In genomic region chr21:44873356-44874239, GRCh38 we compare ENCODE assay signal across 8 cellular contexts. TPM values are rescaled to one million over a fixed set of nuclear protein-coding genes. Genes with fewer than 3 reads are reported as not detected.
DNase-seq lines count a peak whose midpoint lies in the region; ATAC-seq and TF ChIP-seq lines count a peak whose summit lies in the region.

Gene PTTG1IP (minus strand): TSS chr21:44873690. CDS start chr21:44873616, 74 bp downstream.

- intact Hi-C loops in head of caudate nucleus (cut with DNase I), result loop anchor here (2.0 to 10.0 kb wide), 3 partner anchors 51 to 73 kb away; partner anchors contain the start of genes ITGB2, SUMO3 and UBE2G2

- H3K4me2 ChIP-seq in SU-DHL-6 (ENCODE audit: low read depth, low read length, poor library complexity, severe bottlenecking), result peak within 1 kb of the TSS; percentile 72

- H3K36me3 ChIP-seq in SU-DHL-6 (ENCODE audit: low read length), result no peaks in the 10 kb centered on the region
- H3K36me3 ChIP-seq in thoracic aorta, result no peaks in the 10 kb centered on the region

- H3K27ac ChIP-seq in SU-DHL-6 (ENCODE audit: low read depth, low read length), result no peak within 1 kb of the TSS
- peak within 1 kb of the TSS; percentile 98 for H3K27ac ChIP-seq in thoracic aorta

- TF ChIP-seq CTCF in GM12865 (IDR thresholded peaks at IDR 0.05; ENCODE audit: insufficient read depth, low read depth, low read length, missing control alignments) (no peak), SU-DHL-6 (IDR thresholded peaks at IDR 0.05; ENCODE audit: insufficient read depth, low read length, poor library complexity, severe bottlenecking) (no peak), osteocyte (IDR thresholded peaks at IDR 0.05) (no peak), thoracic aorta (IDR thresholded peaks at IDR 0.05) (no peak)

- H3K9me3 ChIP-seq in SU-DHL-6 (ENCODE audit: insufficient read depth, low read length), result no peaks in the 10 kb centered on the region
- H3K9me3 ChIP-seq in thoracic aorta, result no peaks in the 10 kb centered on the region

- H3K9ac ChIP-seq in SU-DHL-6 (ENCODE audit: low read length), result peak within 1 kb of the TSS; percentile 63

- H3K27me3 ChIP-seq in SU-DHL-6 (ENCODE audit: low read length) (no peaks in the 10 kb centered on the region), thoracic aorta (replicated peaks; ENCODE audit: insufficient read depth) (no peaks in the 10 kb centered on the region)

- ATAC-seq in HG02759 (IDR thresholded peaks at IDR 0.05; ENCODE audit: unreplicated experiment) (peak; percentile 78), thoracic aorta (ENCODE audit: insufficient number of reproducible peaks, low FRiP score, low read depth) (peak; percentile 69)
- peak; percentile 80 for ATAC-seq in activated naive CD8-positive, alpha-beta T cell treated with anti-CD3 and anti-CD28 coated beads, Interleukin-2, amount 10 ng/mL, durations not matched to agents 7 days and 5 days (ENCODE audit: low read depth)

- H3K9me3 Mint-ChIP-seq in activated naive CD8-positive, alpha-beta T cell treated with anti-CD3 and anti-CD28 coated beads, Interleukin-2, amount 10 ng/mL, durations not matched to agents 7 days and 5 days, result no peaks in the 10 kb centered on the region
- no peaks in the 10 kb centered on the region for H3K9me3 Mint-ChIP-seq in osteocyte (ENCODE audit: unreplicated experiment)

- H3K4me1 ChIP-seq in thoracic aorta (ENCODE audit: control insufficient read depth in 1 of 2, low read depth in 2 of 2), result peaks cover 35 to 47% of the 10 kb centered on the region in 2 donors

- peaks cover 7% of the 10 kb centered on the region for H3K27me3 Mint-ChIP-seq in activated naive CD8-positive, alpha-beta T cell treated with anti-CD3 and anti-CD28 coated beads, Interleukin-2, amount 10 ng/mL, durations not matched to agents 7 days and 5 days
- no peaks in the 10 kb centered on the region for H3K27me3 Mint-ChIP-seq in osteocyte (ENCODE audit: unreplicated experiment)

- DNase-seq in GM12865 (ENCODE audit: low read depth), result peak; percentile 99
- peak; percentile 99 for DNase-seq in NCI-H1417 (lab: John Stamatoyannopoulos, UW)
- peak; percentile 100 for DNase-seq in activated naive CD8-positive, alpha-beta T cell treated with anti-CD3 and anti-CD28 coated beads, Interleukin-2, amount 10 ng/mL, durations not matched to agents 7 days and 5 days
- peak; percentile 88 to 99 (median 97) for DNase-seq in head of caudate nucleus
- DNase-seq in osteocyte (ENCODE audit: extremely low spot score, unreplicated experiment), result peak; percentile 100
- DNase-seq in thoracic aorta (ENCODE audit: low spot score), result peak; percentile 93

- H3K4me3 Mint-ChIP-seq in activated naive CD8-positive, alpha-beta T cell treated with anti-CD3 and anti-CD28 coated beads, Interleukin-2, amount 10 ng/mL, durations not matched to agents 7 days and 5 days, result peak within 1 kb of the TSS; percentile 97
- peak within 1 kb of the TSS; percentile 93 for H3K4me3 Mint-ChIP-seq in osteocyte (ENCODE audit: unreplicated experiment)

- no peaks in the 10 kb centered on the region for H3F3A ChIP-seq in SU-DHL-6 (ENCODE audit: insufficient read depth)

- no peaks in the 10 kb centered on the region for H3K9me2 ChIP-seq in SU-DHL-6 (replicated peaks; ENCODE audit: insufficient read depth, low read length)

- peaks cover 7% of the 10 kb centered on the region for H3K36me3 Mint-ChIP-seq in activated naive CD8-positive, alpha-beta T cell treated with anti-CD3 and anti-CD28 coated beads, Interleukin-2, amount 10 ng/mL, durations not matched to agents 7 days and 5 days
- H3K36me3 Mint-ChIP-seq in osteocyte (ENCODE audit: unreplicated experiment), result no peaks in the 10 kb centered on the region

- H4K20me1 ChIP-seq in SU-DHL-6 (ENCODE audit: low read depth, low read length), result peaks cover 19% of the 10 kb centered on the region; the same call in 1 of the 2 replicates

- H3K79me2 ChIP-seq in SU-DHL-6 (ENCODE audit: insufficient read depth, low read length), result peaks cover 40% of the 10 kb centered on the region; the same call in 1 of the 2 replicates

- POLR2A ChIA-PET in activated naive CD8-positive, alpha-beta T cell treated with anti-CD3 and anti-CD28 coated beads, Interleukin-2, amount 10 ng/mL, durations not matched to agents 7 days and 5 days (lab: Charles Lee), result interaction anchor here (0.6 to 6.1 kb wide), 19 partner anchors 9 to 414 kb away, joined by 3 to 34 read pairs (median 4); partner anchors contain the start of genes ITGB2, KRTAP12-3, POFUT2 and SUMO3

- H3K27ac Mint-ChIP-seq in activated naive CD8-positive, alpha-beta T cell treated with anti-CD3 and anti-CD28 coated beads, Interleukin-2, amount 10 ng/mL, durations not matched to agents 7 days and 5 days, result peak within 1 kb of the TSS; percentile 96
- H3K27ac Mint-ChIP-seq in osteocyte (ENCODE audit: unreplicated experiment), result peak within 1 kb of the TSS; percentile 92

- peaks cover 44% of the 10 kb centered on the region for H3K4me1 Mint-ChIP-seq in activated naive CD8-positive, alpha-beta T cell treated with anti-CD3 and anti-CD28 coated beads, Interleukin-2, amount 10 ng/mL, durations not matched to agents 7 days and 5 days
- peaks cover 57% of the 10 kb centered on the region for H3K4me1 Mint-ChIP-seq in osteocyte (ENCODE audit: unreplicated experiment)

- peak within 1 kb of the TSS; percentile 80 for H3K4me3 ChIP-seq in GM12865 (ENCODE audit: low read depth, low read length)
- peak within 1 kb of the TSS; percentile 86 for H3K4me3 ChIP-seq in SU-DHL-6 (ENCODE audit: insufficient read depth, low read length, poor library complexity, severe bottlenecking)
- H3K4me3 ChIP-seq in thoracic aorta, result peak within 1 kb of the TSS; percentile 91

- H2AFZ ChIP-seq in SU-DHL-6 (ENCODE audit: low read depth, low read length, severe bottlenecking), result peak within 1 kb of the TSS; percentile 86

RNA-seq across cellular contexts. Expression of gene PTTG1IP, which starts in this region (rescaled TPM):
- total RNA-seq in activated naive CD8-positive, alpha-beta T cell treated with anti-CD3 and anti-CD28 coated beads, Interleukin-2, amount 10 ng/mL, durations not matched to agents 7 days and 5 days, result 10 to 100 TPM; 66.1 to 73.2 TPM
- total RNA-seq in osteocyte, result 318 and 328 TPM in 2 replicates
- total RNA-seq in thoracic aorta, result 100 to 1,000 TPM; 301 to 351 TPM
